1 cellular context compared by ENCODE assay signal in the genomic region with DNA sequence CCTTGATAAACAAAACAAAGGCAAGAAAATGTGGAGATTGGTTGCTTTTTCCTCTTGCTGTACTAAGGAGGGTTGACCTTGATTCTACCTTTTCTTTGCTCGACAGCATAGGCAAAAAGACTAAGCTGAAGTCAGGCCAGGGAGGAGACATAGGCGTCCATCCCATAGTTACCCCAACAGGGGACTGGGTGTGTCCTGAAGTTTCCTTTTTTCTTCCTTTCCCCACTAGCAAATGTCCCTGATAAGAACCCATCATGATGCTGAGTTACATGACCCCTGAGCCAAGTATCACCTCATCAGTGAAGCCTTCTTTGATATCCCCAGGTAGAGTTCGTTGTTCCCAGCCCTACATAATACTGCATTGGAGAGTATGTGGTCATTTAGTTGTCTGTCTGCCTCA.
TF ChIP-seq lines count a peak whose summit lies in the region.

No MANE protein-coding gene starts in this region.

TF ChIP-seq in IMR-90, 13 proteins besides CTCF, POLR2A, EP300 and RAD21:
- no peak for TF ChIP-seq NFE2L2 (IDR thresholded peaks at IDR 0.05; ENCODE audit: low read depth, low read length)
- TF ChIP-seq, protein P1, sequence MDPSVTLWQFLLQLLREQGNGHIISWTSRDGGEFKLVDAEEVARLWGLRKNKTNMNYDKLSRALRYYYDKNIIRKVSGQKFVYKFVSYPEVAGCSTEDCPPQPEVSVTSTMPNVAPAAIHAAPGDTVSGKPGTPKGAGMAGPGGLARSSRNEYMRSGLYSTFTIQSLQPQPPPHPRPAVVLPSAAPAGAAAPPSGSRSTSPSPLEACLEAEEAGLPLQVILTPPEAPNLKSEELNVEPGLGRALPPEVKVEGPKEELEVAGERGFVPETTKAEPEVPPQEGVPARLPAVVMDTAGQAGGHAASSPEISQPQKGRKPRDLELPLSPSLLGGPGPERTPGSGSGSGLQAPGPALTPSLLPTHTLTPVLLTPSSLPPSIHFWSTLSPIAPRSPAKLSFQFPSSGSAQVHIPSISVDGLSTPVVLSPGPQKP (IDR thresholded peaks at IDR 0.05; ENCODE audit: borderline replicate concordance, low read depth, low read length), result no peak
- TF ChIP-seq MAZ (IDR thresholded peaks at IDR 0.05; ENCODE audit: borderline replicate concordance, low read depth, low read length), result no peak
